Comparison of ENCODE assay signal across 18 cellular contexts in genomic region chr15:80611543-80612080, GRCh38.
"Had no signal": no experiment of that assay in that cellular context is flagged by ENCODE, and none has a peak within 500 bp of the region (broad histone marks: within the 10 kb centered on the region; RNA-seq: fewer than 3 reads in every experiment).

No MANE protein-coding gene starts in this region.

- H3K27me3 Mint-ChIP-seq: progenitor cell of endocrine pancreas had no signal

- H3K9me3 ChIP-seq: heart left ventricle, pancreas, sigmoid colon, stomach, thoracic aorta, transverse colon had no signal

- H3K36me3 Mint-ChIP-seq: naive B cell had no signal

- H3K4me1 ChIP-seq: pancreas had no signal

- DNase-seq: effector memory CD8-positive, alpha-beta T cell; erythroblast; heart left ventricle; hippocampal formation; left colon; mesendoderm; naive B cell; pancreas; sigmoid colon; stimulated activated naive CD4-positive, alpha-beta T cell; stomach; substantia nigra; transverse colon had no signal

- H3K27ac Mint-ChIP-seq: dendritic cell treated with granulocyte-macrophage colony-stimulating factor and Interleukin-4, amounts not matched to agents 40 ng/mL and 50 ng/mL, for 4 days; effector memory CD8-positive, alpha-beta T cell; naive B cell; nephron; progenitor cell of endocrine pancreas had no signal

- H3K27me3 ChIP-seq: heart left ventricle, pancreas, sigmoid colon, stomach, transverse colon had no signal

- ATAC-seq: effector memory CD8-positive, alpha-beta T cell; heart left ventricle; left colon; pancreas had no signal

- H3K9me3 Mint-ChIP-seq: dendritic cell treated with granulocyte-macrophage colony-stimulating factor and Interleukin-4, amounts not matched to agents 40 ng/mL and 50 ng/mL, for 4 days; effector memory CD8-positive, alpha-beta T cell; nephron had no signal

- H3K4me3 ChIP-seq: heart left ventricle, pancreas, sigmoid colon, skin epidermis, stomach, thoracic aorta, transverse colon had no signal

- H3K36me3 ChIP-seq: heart left ventricle, pancreas, sigmoid colon, stomach, thoracic aorta, transverse colon had no signal

- H3K4me3 Mint-ChIP-seq: dendritic cell treated with granulocyte-macrophage colony-stimulating factor and Interleukin-4, amounts not matched to agents 40 ng/mL and 50 ng/mL, for 4 days; effector memory CD8-positive, alpha-beta T cell; naive B cell; nephron had no signal

- H3K27ac ChIP-seq: heart left ventricle, pancreas, sigmoid colon, skin epidermis, stomach, thoracic aorta, transverse colon had no signal

- H3K4me1 Mint-ChIP-seq: naive B cell had no signal
